Comparison of ENCODE assay signal across 30 cellular contexts in genomic region chr17:30199600-30199999, GRCh38. TPM values are rescaled to one million over a fixed set of nuclear protein-coding genes. Genes with fewer than 3 reads are reported as not detected.
"Had no signal": no experiment of that assay in that cellular context is flagged by ENCODE, and none has a peak within 500 bp of the region (broad histone marks: within the 10 kb centered on the region; RNA-seq: fewer than 3 reads in every experiment).

No MANE protein-coding gene starts in this region.

- DNase-seq: activated CD4-positive, alpha-beta memory T cell treated with anti-CD3 and anti-CD28 coated beads for 36 hours; activated CD4-positive, alpha-beta T cell treated with anti-CD3 and anti-CD28 coated beads for 36 hours; activated CD4-positive, alpha-beta T cell treated with anti-CD3 and anti-CD28 coated beads, Interleukin-2, amount 10 ng/mL, durations not matched to agents 24 days and 14 days; activated CD4-positive, CD25-positive, alpha-beta regulatory T cell; activated CD4-positive, CD25-positive, alpha-beta regulatory T cell treated with anti-CD3 and anti-CD28 coated beads, Interleukin-2, amount 50 U/mL, for 72 hours; activated CD8-positive, alpha-beta memory T cell treated with anti-CD3 and anti-CD28 coated beads, Interleukin-2, amount 10 ng/mL, durations not matched to agents 7 days and 5 days; activated CD8-positive, alpha-beta memory T cell treated with anti-CD3 and anti-CD28 coated beads, Interleukin-2, amount 50 U/mL, for 4 hours; activated CD8-positive, alpha-beta T cell treated with anti-CD3 and anti-CD28 coated beads, Interleukin-2, amount 10 ng/mL, durations not matched to agents 7 days and 5 days; activated gamma-delta T cell; activated naive CD4-positive, alpha-beta T cell treated with Interleukin-2 at 50 U/mL for 16 hours; activated naive CD8-positive, alpha-beta T cell treated with anti-CD3 and anti-CD28 coated beads for 36 hours; activated naive CD8-positive, alpha-beta T cell treated with anti-CD3 and anti-CD28 coated beads, Interleukin-2, amount 50 U/mL, for 24 hours; activated T-cell treated with anti-CD3 and anti-CD28 coated beads, Interleukin-2, amount 50 U/mL, for 24 hours; activated T-cell treated with anti-CD3 and anti-CD28 coated beads, Interleukin-2, amount 50 U/mL, for 72 hours; aorta; caudate nucleus; cortex of kidney; dermis blood vessel endothelial cell; effector CD4-positive, alpha-beta T cell; effector memory CD8-positive, alpha-beta T cell; foreskin fibroblast; hippocampal formation; T-helper 1 cell; T-helper 17 cell; T1000 had no signal

- H3K27me3 ChIP-seq: adrenal gland, body of pancreas had no signal

- H3K4me3 ChIP-seq: adrenal gland, body of pancreas had no signal

- H3K4me1 ChIP-seq: adrenal gland, body of pancreas had no signal

- H3K27ac ChIP-seq: adrenal gland, body of pancreas, epithelial cell of prostate had no signal

- ATAC-seq: activated CD4-positive, alpha-beta T cell treated with anti-CD3 and anti-CD28 coated beads for 36 hours; activated CD8-positive, alpha-beta memory T cell treated with anti-CD3 and anti-CD28 coated beads, Interleukin-2, amount 10 ng/mL, durations not matched to agents 7 days and 5 days; activated CD8-positive, alpha-beta T cell treated with anti-CD3 and anti-CD28 coated beads, Interleukin-2, amount 10 ng/mL, durations not matched to agents 7 days and 5 days; activated naive CD8-positive, alpha-beta T cell treated with anti-CD3 and anti-CD28 coated beads, Interleukin-2, amount 50 U/mL, for 24 hours; activated T-cell treated with anti-CD3 and anti-CD28 coated beads, Interleukin-2, amount 50 U/mL, for 72 hours; body of pancreas; effector memory CD8-positive, alpha-beta T cell; T-helper 17 cell had no signal

- H3K9me3 ChIP-seq: adrenal gland, body of pancreas had no signal

- H3K36me3 ChIP-seq: adrenal gland had no signal

RNA-seq across cellular contexts. Expression of gene SLC6A4, which starts 35.9 kb away (rescaled TPM):
- total RNA-seq: activated CD4-positive, alpha-beta memory T cell treated with anti-CD3 and anti-CD28 coated beads for 36 hours; activated CD4-positive, alpha-beta T cell treated with anti-CD3 and anti-CD28 coated beads for 36 hours; activated CD4-positive, alpha-beta T cell treated with anti-CD3 and anti-CD28 coated beads, Interleukin-2, amount 10 ng/mL, durations not matched to agents 24 days and 14 days; activated naive CD8-positive, alpha-beta T cell treated with anti-CD3 and anti-CD28 coated beads for 36 hours; chondrocyte; fibroblast of lung had no signal
- polyA plus RNA-seq: fibroblast of lung had no signal
